Comparison of ENCODE assay signal across 14 cellular contexts in the genomic region with DNA sequence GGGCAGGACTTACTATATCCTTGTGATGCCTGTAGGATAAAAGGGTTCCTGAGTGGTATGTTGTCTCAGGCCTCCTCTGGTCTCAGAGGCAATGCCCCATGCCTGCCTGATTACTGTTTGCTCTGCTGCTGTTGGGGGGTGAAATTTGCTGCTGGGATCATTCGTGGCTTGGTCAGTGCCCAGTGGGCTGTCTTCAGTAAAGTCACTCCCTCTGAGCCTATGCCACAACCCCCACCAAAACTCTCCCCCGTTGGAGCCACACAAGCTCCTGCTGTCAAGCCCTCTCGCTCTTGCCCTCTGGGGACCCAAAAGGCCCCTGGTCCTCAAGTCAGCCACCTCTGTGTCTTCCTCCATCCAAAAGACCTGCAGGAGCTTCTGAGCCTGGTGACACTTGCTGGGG. TPM values are rescaled to one million over a fixed set of nuclear protein-coding genes. Genes with fewer than 3 reads are reported as not detected.
DNase-seq lines count a peak whose midpoint lies in the region; ATAC-seq and TF ChIP-seq lines count a peak whose summit lies in the region.
"Had no signal": no experiment of that assay in that cellular context is flagged by ENCODE, and none has a peak within 500 bp of the region (broad histone marks: within the 10 kb centered on the region; RNA-seq: fewer than 3 reads in every experiment).

No MANE protein-coding gene starts in this region.

- TF ChIP-seq POLR2A in suprapubic skin (IDR thresholded peaks at IDR 0.05): no peak

- ATAC-seq in Panc1 (0 out of 2 replicates have a peak, but pooled peaks have one; percentile 3), memory B cell (ENCODE audit: low read depth) (no peak), GM19397 (IDR thresholded peaks at IDR 0.05; ENCODE audit: unreplicated experiment) (no peak), GM18517 (IDR thresholded peaks at IDR 0.05; ENCODE audit: unreplicated experiment) (no peak)

- peak overlapping the region; percentile 24 for H3K4me3 Mint-ChIP-seq in activated naive CD4-positive, alpha-beta T cell treated with anti-CD3 and anti-CD28 coated beads for 36 hours
- peak overlapping the region; percentile 81 for H3K4me3 Mint-ChIP-seq in memory B cell
- H3K4me3 Mint-ChIP-seq: CD4-positive, alpha-beta T cell; HFFc6; natural killer cell treated with Interleukin-12 subunit alpha and Interleukin-12 subunit beta and Interleukin-15 and Interleukin-18, amount 100 ng/mL, for 72 hours had no signal

- no peak for TF ChIP-seq CTCF in Panc1 (IDR thresholded peaks at IDR 0.05)
- TF ChIP-seq CTCF in suprapubic skin (IDR thresholded peaks at IDR 0.05): no peak

- 82% methylated on average over 3 of the region's 3 CpGs for WGBS in suprapubic skin

- no peaks in the 10 kb centered on the region for H3K27me3 Mint-ChIP-seq in activated naive CD4-positive, alpha-beta T cell treated with anti-CD3 and anti-CD28 coated beads for 36 hours (ENCODE audit: low read depth)
- H3K27me3 Mint-ChIP-seq in memory B cell: no peaks in the 10 kb centered on the region
- H3K27me3 Mint-ChIP-seq: CD4-positive, alpha-beta T cell; progenitor cell of endocrine pancreas had no signal

- DNase-seq in activated naive CD4-positive, alpha-beta T cell treated with anti-CD3 and anti-CD28 coated beads for 36 hours: no peak
- no peak for DNase-seq in activated naive CD4-positive, alpha-beta T cell treated with Interleukin-2 at 50 U/mL for 16 hours
- DNase-seq in Panc1 (ENCODE audit: low read depth, low spot score) (no peak), memory B cell (ENCODE audit: low spot score in 2 of 2) (no peak), suprapubic skin (ENCODE audit: low spot score in 2 of 2) (no peak)
- DNase-seq: ACHN, HFFc6 had no signal

- H3K4me3 ChIP-seq in Panc1 (ENCODE audit: low read depth in 2 of 2, low read length in 2 of 2) (peak overlapping the region; percentile 32 to 38), subcutaneous abdominal adipose tissue (ENCODE audit: low read depth in 1 of 5, low read length in 5 of 5) (peak overlapping the region; percentile 49 to 62 (median 58)), suprapubic skin (no peak overlapping the region)
- H3K4me3 ChIP-seq: smooth muscle cell had no signal

- no peaks in the 10 kb centered on the region for H3K9me3 Mint-ChIP-seq in activated naive CD4-positive, alpha-beta T cell treated with anti-CD3 and anti-CD28 coated beads for 36 hours
- no peaks in the 10 kb centered on the region for H3K9me3 Mint-ChIP-seq in memory B cell
- H3K9me3 Mint-ChIP-seq: CD4-positive, alpha-beta T cell; HFFc6; natural killer cell treated with Interleukin-12 subunit alpha and Interleukin-12 subunit beta and Interleukin-15 and Interleukin-18, amount 100 ng/mL, for 72 hours had no signal

- no peak for TF ChIP-seq EP300 in suprapubic skin (IDR thresholded peaks at IDR 0.05)

- H3K27ac Mint-ChIP-seq in activated naive CD4-positive, alpha-beta T cell treated with anti-CD3 and anti-CD28 coated beads for 36 hours: no peak overlapping the region
- H3K27ac Mint-ChIP-seq in memory B cell: no peak overlapping the region
- H3K27ac Mint-ChIP-seq: CD4-positive, alpha-beta T cell; HFFc6; natural killer cell treated with Interleukin-12 subunit alpha and Interleukin-12 subunit beta and Interleukin-15 and Interleukin-18, amount 100 ng/mL, for 72 hours; progenitor cell of endocrine pancreas had no signal

- BruUV-seq in Panc1 (replicated peaks; lab: Mats Ljungman, UMichigan): no TSS peak

- intact Hi-C loops in activated naive CD4-positive, alpha-beta T cell treated with anti-CD3 and anti-CD28 coated beads for 36 hours (cut with micrococcal nuclease): no loop called here
- intact Hi-C loops in Panc1 (cut with micrococcal nuclease; ENCODE audit: unreplicated experiment): no loop called here

- POLR2A ChIA-PET in Panc1 (lab: Charles Lee): interaction anchor here (1.0 kb wide), 1 partner anchor 11 kb away, joined by 3 read pairs; no protein-coding TSS in a partner anchor

- H3K36me3 Mint-ChIP-seq in activated naive CD4-positive, alpha-beta T cell treated with anti-CD3 and anti-CD28 coated beads for 36 hours (ENCODE audit: low read depth): no peaks in the 10 kb centered on the region
- no peaks in the 10 kb centered on the region for H3K36me3 Mint-ChIP-seq in memory B cell
- H3K36me3 Mint-ChIP-seq: natural killer cell treated with Interleukin-12 subunit alpha and Interleukin-12 subunit beta and Interleukin-15 and Interleukin-18, amount 100 ng/mL, for 72 hours had no signal

- in situ Hi-C loops in Panc1 (cut with HindIII; ENCODE audit: low pct_unique_long_range_greater_than_20kb, low sequenced_read_pairs): no loop called here

- no peaks in the 10 kb centered on the region for H3K9me3 ChIP-seq in Panc1 (ENCODE audit: control insufficient read depth, insufficient read depth, low read depth, low read length)
- H3K9me3 ChIP-seq in subcutaneous abdominal adipose tissue (ENCODE audit: control insufficient read depth in 5 of 5, low read length in 5 of 5): no peaks in the 10 kb centered on the region
- H3K9me3 ChIP-seq in suprapubic skin: no peaks in the 10 kb centered on the region

- peaks cover 22% of the 10 kb centered on the region for H3K4me1 Mint-ChIP-seq in activated naive CD4-positive, alpha-beta T cell treated with anti-CD3 and anti-CD28 coated beads for 36 hours (ENCODE audit: low read depth)
- peaks cover 4% of the 10 kb centered on the region for H3K4me1 Mint-ChIP-seq in memory B cell

- H3K27ac ChIP-seq in Panc1 (ENCODE audit: low read length) (peak overlapping the region; percentile 93), subcutaneous abdominal adipose tissue (ENCODE audit: low read depth, low read length) (no peak overlapping the region), suprapubic skin (no peak overlapping the region)

- H3K36me3 ChIP-seq in Panc1 (ENCODE audit: control insufficient read depth, insufficient read depth, low read length): no peaks in the 10 kb centered on the region
- H3K36me3 ChIP-seq in subcutaneous abdominal adipose tissue (ENCODE audit: control insufficient read depth in 5 of 5, insufficient read depth in 5 of 5, low read length in 5 of 5): no peaks in the 10 kb centered on the region
- no peaks in the 10 kb centered on the region for H3K36me3 ChIP-seq in suprapubic skin

- H3K27me3 ChIP-seq in Panc1 (ENCODE audit: control insufficient read depth, insufficient read depth, low read length) (no peaks in the 10 kb centered on the region), subcutaneous abdominal adipose tissue (ENCODE audit: control insufficient read depth in 5 of 5, insufficient read depth in 4 of 5, low read length in 5 of 5) (peaks cover 0 to 8% (median 7%) of the 10 kb centered on the region in 5 donors), suprapubic skin (no peaks in the 10 kb centered on the region)

- peaks cover 42% of the 10 kb centered on the region for H3K4me1 ChIP-seq in Panc1 (ENCODE audit: control insufficient read depth, insufficient read depth, low read length)
- peaks cover 0 to 6% (median 6%) of the 10 kb centered on the region in 5 donors for H3K4me1 ChIP-seq in subcutaneous abdominal adipose tissue (ENCODE audit: control insufficient read depth in 5 of 5, insufficient read depth in 5 of 5, low read length in 5 of 5)
- H3K4me1 ChIP-seq in suprapubic skin: peaks cover 10% of the 10 kb centered on the region

- CTCF ChIA-PET in activated naive CD4-positive, alpha-beta T cell treated with anti-CD3 and anti-CD28 coated beads for 36 hours (lab: Charles Lee): interaction anchor here (2.3 kb wide), 1 partner anchor 255 kb away, joined by 8 read pairs; no protein-coding TSS in a partner anchor
- CTCF ChIA-PET in Panc1 (lab: Charles Lee): no interaction called here

- no peak overlapping the region for H3K9ac ChIP-seq in subcutaneous abdominal adipose tissue (ENCODE audit: low read length in 5 of 5)

RNA-seq across cellular contexts. Expression of gene TGIF1, which starts 38.6 kb away (rescaled TPM):
- total RNA-seq in activated naive CD4-positive, alpha-beta T cell treated with anti-CD3 and anti-CD28 coated beads for 36 hours: 10 to 100 TPM; 23.7 to 24.1 TPM
- 171 TPM for total RNA-seq in Panc1 (2021; ENCODE audit: unreplicated experiment)
- 131 TPM for polyA plus RNA-seq in Panc1 (2012; ENCODE audit: insufficient read length)
- total RNA-seq in suprapubic skin: 100 to 1,000 TPM in 2 of 4 donors, 10 to 100 TPM in 2; 89.4 to 122 (median 108) TPM
